ENCODE assay signal across 12 cellular contexts in genomic region chr12:91272456-91273063, GRCh38.
DNase-seq lines count a peak whose midpoint lies in the region; ATAC-seq and TF ChIP-seq lines count a peak whose summit lies in the region.
"Had no signal": no experiment of that assay in that cellular context is flagged by ENCODE, and none has a peak within 500 bp of the region (broad histone marks: within the 10 kb centered on the region; RNA-seq: fewer than 3 reads in every experiment).

No MANE protein-coding gene starts in this region.

- WGBS in ovary, 3 donors = 41 to 68% (median 66%) methylated on average over 4 of the region's 4 CpGs

- peak; percentile 72 for DNase-seq in DMS114 treated with DMSO at 0.1 percent for 48 hours (lab: John Stamatoyannopoulos, UW; ENCODE audit: unreplicated experiment)
- DNase-seq in brain microvascular endothelial cell = peak; percentile 11
- DNase-seq in right atrium auricular region (ENCODE audit: low spot score) = peak; percentile 76
- DNase-seq in ovary = peak; percentile 65 to 86 (median 75)
- DNase-seq in activated CD8-positive, alpha-beta T cell treated with anti-CD3 and anti-CD28 coated beads for 36 hours = no peak
- DNase-seq in H4 (ENCODE audit: low spot score) = no peak
- no peak for DNase-seq in T-helper 1 cell
- DNase-seq: ACHN, NCI-H2029 treated with DMSO at 0.1 percent for 48 hours had no signal

- H3K27ac ChIP-seq in brain microvascular endothelial cell (no peak overlapping the region), right atrium auricular region (peak overlapping the region; percentile 52 to 73), ovary (peak overlapping the region in 1 of 2 donors; percentile 69)

- H3K9me3 ChIP-seq in right atrium auricular region (no peaks in the 10 kb centered on the region), ovary (no peaks in the 10 kb centered on the region)

- intact Hi-C loops in ovary (cut with DNase I) = no loop called here
- intact Hi-C loops in activated CD8-positive, alpha-beta T cell treated with anti-CD3 and anti-CD28 coated beads for 36 hours (cut with micrococcal nuclease) = no loop called here

- POLR2A ChIA-PET in activated CD8-positive, alpha-beta T cell treated with anti-CD3 and anti-CD28 coated beads for 36 hours (lab: Charles Lee) = no interaction called here

- H3K4me1 Mint-ChIP-seq in activated CD8-positive, alpha-beta T cell treated with anti-CD3 and anti-CD28 coated beads for 36 hours (ENCODE audit: low read depth) = no peaks in the 10 kb centered on the region

- no peak overlapping the region for H3K4me3 Mint-ChIP-seq in activated CD8-positive, alpha-beta T cell treated with anti-CD3 and anti-CD28 coated beads for 36 hours
- H3K4me3 Mint-ChIP-seq: IgD-negative memory B cell had no signal

- H3K4me1 ChIP-seq in right atrium auricular region = peaks cover 0 to 12% of the 10 kb centered on the region in 2 donors
- H3K4me1 ChIP-seq in ovary (ENCODE audit: insufficient read depth) = peaks cover 10% of the 10 kb centered on the region

- H3K36me3 ChIP-seq in brain microvascular endothelial cell (replicated peaks) = no peaks in the 10 kb centered on the region
- H3K36me3 ChIP-seq in right atrium auricular region = no peaks in the 10 kb centered on the region
- no peaks in the 10 kb centered on the region for H3K36me3 ChIP-seq in ovary

- TF ChIP-seq CTCF in brain microvascular endothelial cell (IDR thresholded peaks at IDR 0.05; ENCODE audit: low read depth, low read length, missing control alignments) = no peak
- no peak for TF ChIP-seq CTCF in right atrium auricular region (IDR thresholded peaks at IDR 0.05)
- TF ChIP-seq CTCF in ovary (IDR thresholded peaks at IDR 0.05) = no peak
- TF ChIP-seq CTCF in activated CD8-positive, alpha-beta T cell treated with anti-CD3 and anti-CD28 coated beads for 36 hours (IDR thresholded peaks at IDR 0.05) = no peak

- no peak for TF ChIP-seq EP300 in ovary (IDR thresholded peaks at IDR 0.05)

- no peak overlapping the region for H3K27ac Mint-ChIP-seq in activated CD8-positive, alpha-beta T cell treated with anti-CD3 and anti-CD28 coated beads for 36 hours
- H3K27ac Mint-ChIP-seq: IgD-negative memory B cell had no signal

- H3K27me3 Mint-ChIP-seq in activated CD8-positive, alpha-beta T cell treated with anti-CD3 and anti-CD28 coated beads for 36 hours = peaks cover 9% of the 10 kb centered on the region

- CTCF ChIA-PET in activated CD8-positive, alpha-beta T cell treated with anti-CD3 and anti-CD28 coated beads for 36 hours (lab: Charles Lee) = no interaction called here

- no peak for TF ChIP-seq POLR2A in ovary (IDR thresholded peaks at IDR 0.05)

- in situ Hi-C loops in brain microvascular endothelial cell (cut with HindIII; ENCODE audit: low pct_ligation_motif_present, low sequenced_read_pairs) = no loop called here

- H3K27me3 ChIP-seq in brain microvascular endothelial cell (replicated peaks) (no peaks in the 10 kb centered on the region), right atrium auricular region (no peaks in the 10 kb centered on the region), ovary (no peaks in the 10 kb centered on the region)

- no peaks in the 10 kb centered on the region for H3K9me3 Mint-ChIP-seq in activated CD8-positive, alpha-beta T cell treated with anti-CD3 and anti-CD28 coated beads for 36 hours
- H3K9me3 Mint-ChIP-seq: IgD-negative memory B cell had no signal

- H3K36me3 Mint-ChIP-seq in activated CD8-positive, alpha-beta T cell treated with anti-CD3 and anti-CD28 coated beads for 36 hours (ENCODE audit: low read depth) = no peaks in the 10 kb centered on the region

- ATAC-seq in activated CD8-positive, alpha-beta T cell treated with anti-CD3 and anti-CD28 coated beads for 36 hours = no peak
- ATAC-seq in HG02973 (IDR thresholded peaks at IDR 0.05; ENCODE audit: unreplicated experiment) = no peak
- ATAC-seq: Panc1 had no signal

- H3K4me3 ChIP-seq in brain microvascular endothelial cell (ENCODE audit: low read depth, low read length) (no peak overlapping the region), right atrium auricular region (no peak overlapping the region), ovary (no peak overlapping the region)

Comparison
In these comparisons a context has a peak if more than half of its experiments do, and no peak if none do; other contexts are left out.
1. DNase-seq: peak in DMS114 treated with DMSO at 0.1 percent for 48 hours (single experiment), brain microvascular endothelial cell (single experiment), right atrium auricular region (single experiment) and ovary (5 of 5); none in activated CD8-positive, alpha-beta T cell treated with anti-CD3 and anti-CD28 coated beads for 36 hours (single experiment), H4 (single experiment) and T-helper 1 cell (0 of 5).